In the genomic region with DNA sequence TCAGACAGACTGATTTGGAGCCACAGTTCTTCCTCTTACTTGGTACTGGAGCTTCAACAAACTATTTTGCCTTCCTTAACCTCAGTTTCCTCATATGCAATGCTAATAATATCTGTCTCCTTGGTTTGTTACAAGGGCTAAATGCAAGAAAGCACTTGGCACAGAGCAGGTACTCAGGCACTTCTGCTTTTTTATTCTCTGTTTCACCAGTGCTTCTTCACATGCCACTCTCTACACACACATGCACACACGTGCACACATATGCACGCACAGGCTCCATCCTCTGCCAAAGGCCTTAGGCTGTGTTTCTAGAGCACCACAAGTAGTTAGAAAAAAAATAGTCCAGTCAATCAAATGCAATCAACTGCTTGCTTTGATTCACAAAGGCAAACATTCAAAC, we compare ENCODE assay signal across 9 cellular contexts.
DNase-seq lines count a peak whose midpoint lies in the region; ATAC-seq lines count a peak whose summit lies in the region.
"Had no signal": no experiment of that assay in that cellular context is flagged by ENCODE, and none has a peak within 500 bp of the region (broad histone marks: within the 10 kb centered on the region; RNA-seq: fewer than 3 reads in every experiment).

No MANE protein-coding gene starts in this region.

- DNase-seq in SIG-M5 treated with dmso at 0.1 percent for 504 hours (lab: John Stamatoyannopoulos, UW; ENCODE audit: unreplicated experiment) = peak; percentile 56
- DNase-seq in SIG-M5 (lab: John Stamatoyannopoulos, UW) = no peak
- peak; percentile 16 for DNase-seq in NCI-H345 (lab: John Stamatoyannopoulos, UW)
- DNase-seq in superior temporal gyrus (ENCODE audit: extremely low spot score) = peak; percentile 24
- DNase-seq in NCI-H1105 (lab: John Stamatoyannopoulos, UW) = no peak
- DNase-seq: H7 had no signal

- ATAC-seq in HG02884 (IDR thresholded peaks at IDR 0.05; ENCODE audit: unreplicated experiment) (peak; percentile 36), GM18520 (IDR thresholded peaks at IDR 0.05; ENCODE audit: unreplicated experiment) (no peak), HG02588 (IDR thresholded peaks at IDR 0.05; ENCODE audit: unreplicated experiment) (no peak)

Comparison
In these comparisons a context has a peak if more than half of its experiments do, and no peak if none do; other contexts are left out.
1. DNase-seq: peak in SIG-M5 treated with dmso at 0.1 percent for 504 hours (single experiment), NCI-H345 (single experiment) and superior temporal gyrus (single experiment); none in SIG-M5 (single experiment) and NCI-H1105 (single experiment).